2 cellular contexts compared by ENCODE assay signal in the genomic region with DNA sequence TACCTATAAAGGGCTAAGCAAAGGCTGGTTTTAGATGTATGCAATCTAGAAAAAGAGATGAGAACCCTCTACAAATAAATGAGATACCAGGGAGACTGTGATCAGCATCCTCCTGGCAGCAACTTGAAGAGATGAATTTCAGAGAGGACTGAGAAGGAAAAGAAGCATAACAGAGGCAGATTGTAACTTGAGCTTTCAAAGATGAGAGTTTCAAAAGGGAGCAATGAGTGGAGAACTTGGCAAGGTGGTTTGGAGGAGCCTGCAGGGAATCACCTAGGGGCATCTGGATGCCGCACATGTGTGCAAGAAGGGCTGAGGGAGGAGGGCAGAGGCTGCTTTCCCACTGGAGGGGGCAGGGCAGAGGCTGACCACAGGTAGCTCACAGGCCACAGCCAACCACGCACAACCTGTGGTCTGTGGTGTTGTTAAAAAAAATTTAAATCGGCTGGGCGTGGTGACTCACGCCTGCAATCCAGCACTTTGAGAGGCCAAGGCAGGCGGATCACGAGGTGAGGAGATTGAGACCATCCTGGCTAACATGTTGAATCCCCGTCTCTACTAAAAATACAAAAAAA.
TF ChIP-seq lines count a peak whose summit lies in the region.

No MANE protein-coding gene starts in this region.

TF ChIP-seq in GM23338, 12 proteins besides CTCF, POLR2A, EP300 and RAD21 (continued from another document and continues in another):
- no peak for TF ChIP-seq ZNF462 (CRISPR knock-in tag; IDR thresholded peaks at IDR 0.05)
- TF ChIP-seq ZNF114 (CRISPR knock-in tag; IDR thresholded peaks at IDR 0.05) = no peak
- no peak for TF ChIP-seq REST (IDR thresholded peaks at IDR 0.05; ENCODE audit: unreplicated experiment)
- no peak for TF ChIP-seq ZNF331 (CRISPR knock-in tag; IDR thresholded peaks at IDR 0.05; ENCODE audit: low read depth)
- TF ChIP-seq STAT1 (IDR thresholded peaks at IDR 0.05; ENCODE audit: unreplicated experiment) = no peak
- TF ChIP-seq NANOG (IDR thresholded peaks at IDR 0.05; ENCODE audit: borderline replicate concordance) = no peak
- TF ChIP-seq JUNB (IDR thresholded peaks at IDR 0.05; ENCODE audit: unreplicated experiment) = no peak
- no peak for TF ChIP-seq CREB1 (CRISPR knock-in tag; IDR thresholded peaks at IDR 0.05; ENCODE audit: low read depth)
- TF ChIP-seq EZH2phosphoT487 (IDR thresholded peaks at IDR 0.05; ENCODE audit: unreplicated experiment) = no peak
- TF ChIP-seq POLR2AphosphoS5 (IDR thresholded peaks at IDR 0.05; ENCODE audit: low read depth) = no peak

TF ChIP-seq in SK-N-SH, 30 proteins besides CTCF, POLR2A, EP300 and RAD21 (continued from another document):
- TF ChIP-seq, protein P1, sequence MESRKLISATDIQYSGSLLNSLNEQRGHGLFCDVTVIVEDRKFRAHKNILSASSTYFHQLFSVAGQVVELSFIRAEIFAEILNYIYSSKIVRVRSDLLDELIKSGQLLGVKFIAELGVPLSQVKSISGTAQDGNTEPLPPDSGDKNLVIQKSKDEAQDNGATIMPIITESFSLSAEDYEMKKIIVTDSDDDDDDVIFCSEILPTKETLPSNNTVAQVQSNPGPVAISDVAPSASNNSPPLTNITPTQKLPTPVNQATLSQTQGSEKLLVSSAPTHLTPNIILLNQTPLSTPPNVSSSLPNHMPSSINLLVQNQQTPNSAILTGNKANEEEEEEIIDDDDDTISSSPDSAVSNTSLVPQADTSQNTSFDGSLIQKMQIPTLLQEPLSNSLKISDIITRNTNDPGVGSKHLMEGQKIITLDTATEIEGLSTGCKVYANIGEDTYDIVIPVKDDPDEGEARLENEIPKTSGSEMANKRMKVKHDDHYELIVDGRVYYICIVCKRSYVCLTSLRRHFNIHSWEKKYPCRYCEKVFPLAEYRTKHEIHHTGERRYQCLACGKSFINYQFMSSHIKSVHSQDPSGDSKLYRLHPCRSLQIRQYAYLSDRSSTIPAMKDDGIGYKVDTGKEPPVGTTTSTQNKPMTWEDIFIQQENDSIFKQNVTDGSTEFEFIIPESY (IDR thresholded peaks at IDR 0.05; ENCODE audit: borderline replicate concordance, low read depth) = no peak
- TF ChIP-seq GATA2 (CRISPR knock-in tag; IDR thresholded peaks at IDR 0.05) (no peak), IRF3 (IDR thresholded peaks at IDR 0.05; ENCODE audit: low read depth, low read length) (no peak), FOSL2 (IDR thresholded peaks at IDR 0.05; ENCODE audit: borderline replicate concordance, low read depth) (no peak), MXI1 (IDR thresholded peaks at IDR 0.05; ENCODE audit: low read depth, low read length) (no peak), RXRA (IDR thresholded peaks at IDR 0.05; ENCODE audit: borderline replicate concordance, low read depth) (no peak)
- TF ChIP-seq, protein P2, sequence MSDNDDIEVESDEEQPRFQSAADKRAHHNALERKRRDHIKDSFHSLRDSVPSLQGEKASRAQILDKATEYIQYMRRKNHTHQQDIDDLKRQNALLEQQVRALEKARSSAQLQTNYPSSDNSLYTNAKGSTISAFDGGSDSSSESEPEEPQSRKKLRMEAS (IDR thresholded peaks at IDR 0.05; ENCODE audit: low read depth) = no peak
